In the genomic region with DNA sequence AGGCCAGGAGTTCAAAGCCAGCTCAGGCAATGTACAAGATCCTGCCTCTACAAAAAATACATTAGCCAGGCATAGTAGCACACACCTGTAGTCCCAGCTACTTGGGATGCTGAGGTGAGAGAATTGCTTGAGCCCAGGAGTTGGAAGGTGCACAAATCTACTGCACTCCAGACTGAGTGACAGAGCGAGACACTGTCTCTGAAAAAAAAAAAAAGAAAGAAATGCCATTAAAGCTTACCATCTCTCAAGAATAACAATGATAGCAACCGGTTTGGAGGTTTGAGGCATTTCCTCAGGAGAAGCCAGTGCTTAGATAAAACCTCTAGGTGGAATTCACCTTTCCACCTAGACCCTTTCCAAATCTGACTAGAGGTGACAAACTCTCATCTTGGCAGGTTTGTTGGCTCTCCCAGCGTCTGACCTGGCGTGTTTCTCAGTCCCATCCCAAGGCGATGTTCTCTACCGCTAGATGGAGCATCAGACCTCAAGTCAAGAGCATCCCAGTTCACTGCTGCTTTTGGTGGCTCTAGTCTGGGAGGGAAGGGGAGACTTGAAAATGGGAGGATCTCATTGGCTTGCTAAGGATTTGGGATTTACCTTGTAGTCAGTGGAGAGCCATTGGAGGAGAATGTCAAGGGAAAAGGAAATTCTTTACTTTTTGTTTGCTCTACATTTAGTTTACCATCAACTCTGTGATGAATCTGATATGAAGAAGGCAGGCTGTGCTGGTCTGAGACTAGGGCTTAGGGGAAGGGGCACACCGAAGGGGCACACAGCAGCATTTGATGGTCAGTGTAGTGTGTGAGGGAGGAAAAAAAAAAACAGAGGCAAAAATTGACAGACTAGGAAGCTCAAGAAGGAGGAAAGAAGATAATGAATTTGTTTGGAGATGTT, we compare ENCODE assay signal across 8 cellular contexts.
DNase-seq lines count a peak whose midpoint lies in the region; ATAC-seq and TF ChIP-seq lines count a peak whose summit lies in the region.

No MANE protein-coding gene starts in this region.

- DNase-seq in GF-D8 (lab: John Stamatoyannopoulos, UW) (peak; percentile 26), NCI-H2227 treated with DMSO at 0.1 percent for 48 hours (lab: John Stamatoyannopoulos, UW) (peak; percentile 16), fibroblast of peridontal ligament (ENCODE audit: extremely low read depth) (peak; percentile 80), neural crest cell (ENCODE audit: low read depth, low spot score) (peak; percentile 40)
- DNase-seq in activated T-cell treated with anti-CD3 and anti-CD28 coated beads, Interleukin-2, amount 50 U/mL, for 24 hours = no peak

- peaks cover 0 to 3% of the 10 kb centered on the region in 2 experiments; a peak in 2 of 3 replicates for H3K36me3 ChIP-seq in HEK293 (ENCODE audit: control insufficient read depth in 2 of 2, insufficient read depth in 1 of 2, low read length in 2 of 2)

- CTCF ChIA-PET in HEK293 (lab: Yijun Ruan, JAX) = interaction anchor here (0.5 to 5.7 kb wide), 38 partner anchors 9 to 1844 kb away, joined by 3 to 45 read pairs (median 4); a partner anchor contains a TSS

- H3K9me3 ChIP-seq in HEK293 (ENCODE audit: control insufficient read depth, insufficient read depth, low read depth, low read length) = no peaks in the 10 kb centered on the region

- H3K4me1 ChIP-seq in HEK293 (ENCODE audit: control insufficient read depth, insufficient read depth, low read length) = peaks cover 2% of the 10 kb centered on the region; the same call in 1 of the 2 replicates

- H3K27ac ChIP-seq in HEK293 (ENCODE audit: extremely low read depth, low read depth, low read length) = no peak overlapping the region

- H3K4me3 ChIP-seq in HEK293 (ENCODE audit: low read depth, low read length) = no peak overlapping the region

- H3K4me1 Mint-ChIP-seq in activated T-cell treated with anti-CD3 and anti-CD28 coated beads, Interleukin-2, amount 50 U/mL, for 24 hours (ENCODE audit: low read depth) = peaks cover 11% of the 10 kb centered on the region
- no peaks in the 10 kb centered on the region for H3K4me1 Mint-ChIP-seq in neural crest cell

- no peaks in the 10 kb centered on the region for H3K27me3 Mint-ChIP-seq in activated T-cell treated with anti-CD3 and anti-CD28 coated beads, Interleukin-2, amount 50 U/mL, for 24 hours
- H3K27me3 Mint-ChIP-seq in neural crest cell (ENCODE audit: low read depth) = no peaks in the 10 kb centered on the region

- TF ChIP-seq CTCF in HEK293 (tag by site-specific recombination; IDR thresholded peaks at IDR 0.05) (peak; percentile 68), neural crest cell (conservative IDR thresholded peaks at IDR 0.05) (peak; percentile 77)

- H3K4me3 Mint-ChIP-seq in activated T-cell treated with anti-CD3 and anti-CD28 coated beads, Interleukin-2, amount 50 U/mL, for 24 hours = no peak overlapping the region
- H3K4me3 Mint-ChIP-seq in neural crest cell = no peak overlapping the region

- no peaks in the 10 kb centered on the region for H3K9me3 Mint-ChIP-seq in activated T-cell treated with anti-CD3 and anti-CD28 coated beads, Interleukin-2, amount 50 U/mL, for 24 hours
- no peaks in the 10 kb centered on the region for H3K9me3 Mint-ChIP-seq in neural crest cell

- POLR2A ChIA-PET in HEK293 (lab: Yijun Ruan, JAX) = interaction anchor here (0.8 kb wide), 1 partner anchor 68 kb away, joined by 4 read pairs; a partner anchor contains a TSS

- ATAC-seq in HG03565 (IDR thresholded peaks at IDR 0.05; ENCODE audit: unreplicated experiment) (no peak), GM19324 (IDR thresholded peaks at IDR 0.05; ENCODE audit: low FRiP score, unreplicated experiment) (no peak)

- H3K27ac Mint-ChIP-seq in activated T-cell treated with anti-CD3 and anti-CD28 coated beads, Interleukin-2, amount 50 U/mL, for 24 hours = peak overlapping the region; percentile 66
- no peak overlapping the region for H3K27ac Mint-ChIP-seq in neural crest cell (ENCODE audit: unreplicated experiment)

- H3K36me3 Mint-ChIP-seq in activated T-cell treated with anti-CD3 and anti-CD28 coated beads, Interleukin-2, amount 50 U/mL, for 24 hours (ENCODE audit: low read depth) = peaks cover 55% of the 10 kb centered on the region
- H3K36me3 Mint-ChIP-seq in neural crest cell (ENCODE audit: low read depth) = no peaks in the 10 kb centered on the region

TF ChIP-seq in HEK293, 187 proteins besides CTCF, POLR2A, EP300 and RAD21:
- TF ChIP-seq, protein P1, sequence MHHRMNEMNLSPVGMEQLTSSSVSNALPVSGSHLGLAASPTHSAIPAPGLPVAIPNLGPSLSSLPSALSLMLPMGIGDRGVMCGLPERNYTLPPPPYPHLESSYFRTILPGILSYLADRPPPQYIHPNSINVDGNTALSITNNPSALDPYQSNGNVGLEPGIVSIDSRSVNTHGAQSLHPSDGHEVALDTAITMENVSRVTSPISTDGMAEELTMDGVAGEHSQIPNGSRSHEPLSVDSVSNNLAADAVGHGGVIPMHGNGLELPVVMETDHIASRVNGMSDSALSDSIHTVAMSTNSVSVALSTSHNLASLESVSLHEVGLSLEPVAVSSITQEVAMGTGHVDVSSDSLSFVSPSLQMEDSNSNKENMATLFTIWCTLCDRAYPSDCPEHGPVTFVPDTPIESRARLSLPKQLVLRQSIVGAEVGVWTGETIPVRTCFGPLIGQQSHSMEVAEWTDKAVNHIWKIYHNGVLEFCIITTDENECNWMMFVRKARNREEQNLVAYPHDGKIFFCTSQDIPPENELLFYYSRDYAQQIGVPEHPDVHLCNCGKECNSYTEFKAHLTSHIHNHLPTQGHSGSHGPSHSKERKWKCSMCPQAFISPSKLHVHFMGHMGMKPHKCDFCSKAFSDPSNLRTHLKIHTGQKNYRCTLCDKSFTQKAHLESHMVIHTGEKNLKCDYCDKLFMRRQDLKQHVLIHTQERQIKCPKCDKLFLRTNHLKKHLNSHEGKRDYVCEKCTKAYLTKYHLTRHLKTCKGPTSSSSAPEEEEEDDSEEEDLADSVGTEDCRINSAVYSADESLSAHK (tag by site-specific recombination; IDR thresholded peaks at IDR 0.05) = peak; percentile 66; the same call in 1 of the 2 replicates
- TF ChIP-seq, protein P2, sequence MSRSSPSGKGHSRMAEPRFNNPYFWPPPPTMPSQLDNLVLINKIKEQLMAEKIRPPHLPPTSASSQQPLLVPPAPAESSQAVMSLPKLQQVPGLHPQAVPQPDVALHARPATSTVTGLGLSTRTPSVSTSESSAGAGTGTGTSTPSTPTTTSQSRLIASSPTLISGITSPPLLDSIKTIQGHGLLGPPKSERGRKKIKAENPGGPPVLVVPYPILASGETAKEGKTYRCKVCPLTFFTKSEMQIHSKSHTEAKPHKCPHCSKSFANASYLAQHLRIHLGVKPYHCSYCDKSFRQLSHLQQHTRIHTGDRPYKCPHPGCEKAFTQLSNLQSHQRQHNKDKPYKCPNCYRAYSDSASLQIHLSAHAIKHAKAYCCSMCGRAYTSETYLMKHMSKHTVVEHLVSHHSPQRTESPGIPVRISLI (tag by site-specific recombination; IDR thresholded peaks at IDR 0.05) = peak; percentile 52; the same call in 1 of the 2 replicates
- TF ChIP-seq ZNF654 (tag by site-specific recombination; IDR thresholded peaks at IDR 0.05; ENCODE audit: low read depth) (peak; percentile 69), ZNF2 (tag by site-specific recombination; IDR thresholded peaks at IDR 0.05) (peak; percentile 89; the same call in 1 of the 2 replicates), ZNF366 (tag by site-specific recombination; conservative IDR thresholded peaks at IDR 0.05) (0 out of 2 replicates have a peak, but pooled peaks have one; percentile 11), TRIM28 (IDR thresholded peaks at IDR 0.05; ENCODE audit: borderline replicate concordance, low read length) (peak; percentile 81), ZNF121 (tag by site-specific recombination; IDR thresholded peaks at IDR 0.05) (no peak)
- TF ChIP-seq, protein P3, sequence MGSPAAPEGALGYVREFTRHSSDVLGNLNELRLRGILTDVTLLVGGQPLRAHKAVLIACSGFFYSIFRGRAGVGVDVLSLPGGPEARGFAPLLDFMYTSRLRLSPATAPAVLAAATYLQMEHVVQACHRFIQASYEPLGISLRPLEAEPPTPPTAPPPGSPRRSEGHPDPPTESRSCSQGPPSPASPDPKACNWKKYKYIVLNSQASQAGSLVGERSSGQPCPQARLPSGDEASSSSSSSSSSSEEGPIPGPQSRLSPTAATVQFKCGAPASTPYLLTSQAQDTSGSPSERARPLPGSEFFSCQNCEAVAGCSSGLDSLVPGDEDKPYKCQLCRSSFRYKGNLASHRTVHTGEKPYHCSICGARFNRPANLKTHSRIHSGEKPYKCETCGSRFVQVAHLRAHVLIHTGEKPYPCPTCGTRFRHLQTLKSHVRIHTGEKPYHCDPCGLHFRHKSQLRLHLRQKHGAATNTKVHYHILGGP (tag by site-specific recombination; IDR thresholded peaks at IDR 0.05) = no peak
